Comparison of ENCODE assay signal across 21 cellular contexts in genomic region chr11:69156218-69156639, GRCh38. TPM values are rescaled to one million over a fixed set of nuclear protein-coding genes. Genes with fewer than 3 reads are reported as not detected.
DNase-seq lines count a peak whose midpoint lies in the region; ATAC-seq, FAIRE-seq and TF ChIP-seq lines count a peak whose summit lies in the region.
"Had no signal": no experiment of that assay in that cellular context is flagged by ENCODE, and none has a peak within 500 bp of the region (broad histone marks: within the 10 kb centered on the region; RNA-seq: fewer than 3 reads in every experiment).

No MANE protein-coding gene starts in this region.

- TF ChIP-seq POLR2A in esophagus muscularis mucosa (IDR thresholded peaks at IDR 0.05; ENCODE audit: low read depth) (no peak), GM12891 (IDR thresholded peaks at IDR 0.05; ENCODE audit: low read depth, low read length) (no peak)

- no peaks in the 10 kb centered on the region for H3K36me3 ChIP-seq in CD4-positive, CD25-positive, alpha-beta regulatory T cell (ENCODE audit: control insufficient read depth, insufficient read depth, low read length)
- H3K36me3 ChIP-seq in esophagus muscularis mucosa: peaks cover 0 to 9% (median 3%) of the 10 kb centered on the region in 4 donors
- no peaks in the 10 kb centered on the region for H3K36me3 ChIP-seq in skeletal muscle satellite cell (ENCODE audit: insufficient read depth, low read length)
- H3K36me3 ChIP-seq: ovary, Peyer's patch had no signal

- no peak for TF ChIP-seq EP300 in esophagus muscularis mucosa (IDR thresholded peaks at IDR 0.05)

- no peak overlapping the region for H3K4me2 ChIP-seq in skeletal muscle satellite cell (ENCODE audit: low read length)

- no peaks in the 10 kb centered on the region for H3K27me3 ChIP-seq in CD4-positive, CD25-positive, alpha-beta regulatory T cell (ENCODE audit: control insufficient read depth, insufficient read depth, low read length)
- H3K27me3 ChIP-seq in esophagus muscularis mucosa (no peaks in the 10 kb centered on the region), skeletal muscle satellite cell (ENCODE audit: control insufficient read depth, insufficient read depth, low read length) (no peaks in the 10 kb centered on the region)
- H3K27me3 ChIP-seq: ovary, Peyer's patch had no signal

- no peak overlapping the region for H3K4me3 ChIP-seq in CD4-positive, CD25-positive, alpha-beta regulatory T cell (ENCODE audit: low read depth, low read length)
- H3K4me3 ChIP-seq in esophagus muscularis mucosa (no peak overlapping the region), skeletal muscle satellite cell (ENCODE audit: low read length) (no peak overlapping the region)
- H3K4me3 ChIP-seq: ovary had no signal

- TF ChIP-seq CTCF in HFFc6 (IDR thresholded peaks at IDR 0.05) (no peak), esophagus muscularis mucosa (IDR thresholded peaks at IDR 0.05) (no peak)

- no peak for FAIRE-seq in GM12891 (lab: Jason Lieb, UNC)
- FAIRE-seq: D721Med, kidney had no signal

- no peaks in the 10 kb centered on the region for H3K9me3 ChIP-seq in CD4-positive, CD25-positive, alpha-beta regulatory T cell (ENCODE audit: control insufficient read depth in 2 of 2, low read length in 2 of 2)
- H3K9me3 ChIP-seq in esophagus muscularis mucosa: no peaks in the 10 kb centered on the region
- no peaks in the 10 kb centered on the region for H3K9me3 ChIP-seq in skeletal muscle satellite cell (replicated peaks; ENCODE audit: low read length)
- H3K9me3 ChIP-seq: ovary, Peyer's patch had no signal

- intact Hi-C loops in esophagus muscularis mucosa (cut with DNase I): no loop called here

- peak overlapping the region; percentile 71 for H3K9ac ChIP-seq in skeletal muscle satellite cell (ENCODE audit: low read depth, low read length)

- H3K27me3 Mint-ChIP-seq in CD4-positive, CD25-positive, alpha-beta regulatory T cell: no peaks in the 10 kb centered on the region
- H3K27me3 Mint-ChIP-seq in HFFc6 (ENCODE audit: insufficient read depth): peaks cover 5% of the 10 kb centered on the region
- H3K27me3 Mint-ChIP-seq: activated naive CD8-positive, alpha-beta T cell had no signal

- no peak overlapping the region for H3K27ac ChIP-seq in CD4-positive, CD25-positive, alpha-beta regulatory T cell (ENCODE audit: insufficient read depth, low read length, poor library complexity, severe bottlenecking)
- H3K27ac ChIP-seq in esophagus muscularis mucosa (replicated peaks in 1 of 4): peak overlapping the region in 3 of 4 donors; percentile 43 to 70 (median 54)
- H3K27ac ChIP-seq: ovary had no signal

- H3K9me3 Mint-ChIP-seq in CD4-positive, CD25-positive, alpha-beta regulatory T cell: no peaks in the 10 kb centered on the region
- no peaks in the 10 kb centered on the region for H3K9me3 Mint-ChIP-seq in HFFc6
- H3K9me3 Mint-ChIP-seq: activated CD4-positive, alpha-beta T cell treated with anti-CD3 and anti-CD28 coated beads, Interleukin-2, amount 10 ng/mL, durations not matched to agents 7 days and 5 days; activated T-cell treated with anti-CD3 and anti-CD28 coated beads, Interleukin-2, amount 50 U/mL, for 4 hours had no signal

- H3K4me3 Mint-ChIP-seq in CD4-positive, CD25-positive, alpha-beta regulatory T cell: peak overlapping the region in 3 of 4 donors; percentile 33 to 56 (median 43)
- H3K4me3 Mint-ChIP-seq in HFFc6: no peak overlapping the region
- H3K4me3 Mint-ChIP-seq: activated CD4-positive, alpha-beta T cell treated with anti-CD3 and anti-CD28 coated beads, Interleukin-2, amount 10 ng/mL, durations not matched to agents 7 days and 5 days; activated naive CD8-positive, alpha-beta T cell; activated T-cell treated with anti-CD3 and anti-CD28 coated beads, Interleukin-2, amount 50 U/mL, for 4 hours had no signal

- no peak for DNase-seq in CD4-positive, CD25-positive, alpha-beta regulatory T cell
- no peak for DNase-seq in HFFc6
- DNase-seq in esophagus muscularis mucosa (ENCODE audit: extremely low spot score): no peak
- no peak for DNase-seq in GM12891 (ENCODE audit: insufficient read length, low spot score)
- DNase-seq in NCI-H526 treated with DMSO at 0.1 percent for 48 hours (lab: John Stamatoyannopoulos, UW): no peak
- DNase-seq: activated CD4-positive, alpha-beta T cell treated with anti-CD3 and anti-CD28 coated beads, Interleukin-2, amount 10 ng/mL, durations not matched to agents 7 days and 5 days; activated T-cell treated with anti-CD3 and anti-CD28 coated beads, Interleukin-2, amount 50 U/mL, for 4 hours; AML-193; effector CD4-positive, alpha-beta T cell; KBM-7; kidney; NCI-H2081 treated with DMSO at 0.1 percent for 48 hours; NCI-H82; ovary; Peyer's patch; stimulated activated CD4-positive, alpha-beta T cell treated with anti-CD3 and anti-CD28 coated beads, Interleukin-12 subunit alpha, Interleukin-12 subunit beta, amount 100 ng/mL, for 4 hours; stimulated activated naive CD4-positive, alpha-beta T cell treated with Interleukin-2 at 50 U/mL for 16 hours had no signal

- 85% methylated on average over 8 of the region's 13 CpGs for WGBS in esophagus muscularis mucosa

- H3K36me3 Mint-ChIP-seq in CD4-positive, CD25-positive, alpha-beta regulatory T cell: peaks cover 3% of the 10 kb centered on the region
- no peaks in the 10 kb centered on the region for H3K36me3 Mint-ChIP-seq in HFFc6 (ENCODE audit: low read depth)

- peak overlapping the region in 2 of 3 donors; percentile 35 to 51 for H3K27ac Mint-ChIP-seq in CD4-positive, CD25-positive, alpha-beta regulatory T cell
- H3K27ac Mint-ChIP-seq in HFFc6: peak overlapping the region; percentile 31; the same call in 1 of the 2 replicates
- H3K27ac Mint-ChIP-seq: activated CD4-positive, alpha-beta T cell treated with anti-CD3 and anti-CD28 coated beads, Interleukin-2, amount 10 ng/mL, durations not matched to agents 7 days and 5 days; activated naive CD8-positive, alpha-beta T cell had no signal

- H3K4me1 ChIP-seq in CD4-positive, CD25-positive, alpha-beta regulatory T cell (ENCODE audit: control insufficient read depth, insufficient read depth, low read length, poor library complexity, severe bottlenecking): peaks cover 18% of the 10 kb centered on the region
- peaks cover 32 to 44% (median 35%) of the 10 kb centered on the region in 4 donors for H3K4me1 ChIP-seq in esophagus muscularis mucosa
- H3K4me1 ChIP-seq in skeletal muscle satellite cell (ENCODE audit: control insufficient read depth, insufficient read depth, low read length): peaks cover 19% of the 10 kb centered on the region

- peaks cover 0 to 15% (median 2%) of the 10 kb centered on the region in 4 donors for H3K4me1 Mint-ChIP-seq in CD4-positive, CD25-positive, alpha-beta regulatory T cell
- peaks cover 14% of the 10 kb centered on the region for H3K4me1 Mint-ChIP-seq in HFFc6 (ENCODE audit: low read depth)
- H3K4me1 Mint-ChIP-seq: activated CD4-positive, alpha-beta T cell treated with anti-CD3 and anti-CD28 coated beads, Interleukin-2, amount 10 ng/mL, durations not matched to agents 7 days and 5 days had no signal

- ATAC-seq in CD4-positive, CD25-positive, alpha-beta regulatory T cell (ENCODE audit: low read depth in 2 of 2): no peak
- no peak for ATAC-seq in GM18498 (IDR thresholded peaks at IDR 0.05; ENCODE audit: unreplicated experiment)

TF ChIP-seq in GM12891, 5 proteins besides CTCF, POLR2A, EP300 and RAD21:
- no peak for TF ChIP-seq TAF1 (IDR thresholded peaks at IDR 0.05; ENCODE audit: low read depth, low read length)
- no peak for TF ChIP-seq POLR2AphosphoS5 (IDR thresholded peaks at IDR 0.05; ENCODE audit: low read depth, low read length)
- no peak for TF ChIP-seq PAX5 (IDR thresholded peaks at IDR 0.05; ENCODE audit: insufficient read depth, low read length, severe bottlenecking)
- no peak for TF ChIP-seq POU2F2 (IDR thresholded peaks at IDR 0.05; ENCODE audit: low read depth, low read length)
- no peak for TF ChIP-seq SPI1 (IDR thresholded peaks at IDR 0.05; ENCODE audit: low read depth, low read length)
TF ChIP-seq in GM12891: peak in this region for 0.

RNA-seq across cellular contexts. Expression of gene SMIM38, which starts 0.5 kb away (rescaled TPM):
- total RNA-seq in CD4-positive, CD25-positive, alpha-beta regulatory T cell: 1.3 TPM
- polyA plus RNA-seq in CD4-positive, CD25-positive, alpha-beta regulatory T cell: under 1 TPM in 2 of 4 donors, not detected in 2; 0.07 to 0.11 TPM
- total RNA-seq in HFFc6 (2021; fragmentation: NEBNext Ultra II Directional; extraction: Animal tissue kit (Norgen Biotek cat#: 25700)): not detected
- total RNA-seq in esophagus muscularis mucosa: 1 to 10 TPM in 3 of 4 donors, under 1 TPM in 1; 0.50 to 4.2 (median 2.6) TPM
- not detected in 2 replicates for total RNA-seq in skeletal muscle satellite cell (2012; rRNA removed)
- polyA plus RNA-seq in GM12891 (2012; ENCODE audit: low read depth, missing spikeins): 2.6 TPM
